In the genomic region with DNA sequence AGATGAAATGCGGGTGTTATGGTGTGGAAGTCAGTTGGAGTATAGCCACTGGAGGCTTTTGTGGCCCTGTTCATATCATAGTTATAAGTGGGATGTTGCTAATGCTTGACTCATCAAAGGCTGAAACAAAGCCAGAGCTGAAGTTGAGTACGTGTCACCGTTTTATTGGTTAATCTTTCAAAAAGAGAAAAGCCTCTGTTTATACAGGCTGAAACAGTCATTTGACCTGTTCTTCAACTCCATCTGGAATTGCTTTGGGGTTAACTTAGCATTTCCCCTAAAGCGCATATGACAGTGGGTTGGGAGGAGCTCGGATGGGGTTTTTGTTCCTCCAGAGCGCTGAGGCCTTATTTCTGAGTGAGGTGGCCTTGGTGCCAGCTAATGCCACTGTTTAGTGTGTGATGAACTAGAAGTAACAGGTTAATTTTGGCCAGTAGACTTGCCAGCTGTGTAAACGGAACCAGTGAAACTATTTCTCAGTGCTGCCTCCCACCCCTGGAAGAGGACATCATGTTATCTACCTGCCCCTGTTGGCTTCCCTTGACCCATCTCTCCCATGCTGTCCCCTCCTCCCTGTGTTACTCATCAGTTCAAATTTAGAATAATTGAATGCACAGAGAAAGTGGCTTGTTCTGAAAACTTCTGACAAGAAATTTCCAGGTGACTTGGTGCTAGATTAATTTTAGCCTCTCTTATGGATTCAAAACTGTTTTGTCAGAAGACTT, we compare ENCODE assay signal across 1 cellular context.
A peak's percentile ranks its signal among the peaks of the same experiment; 100 is the strongest.
TF ChIP-seq lines count a peak whose summit lies in the region.

No MANE protein-coding gene starts in this region.

TF ChIP-seq in SK-N-SH, 30 proteins besides CTCF, POLR2A, EP300 and RAD21 (continued from another document):
- TF ChIP-seq, protein P1, sequence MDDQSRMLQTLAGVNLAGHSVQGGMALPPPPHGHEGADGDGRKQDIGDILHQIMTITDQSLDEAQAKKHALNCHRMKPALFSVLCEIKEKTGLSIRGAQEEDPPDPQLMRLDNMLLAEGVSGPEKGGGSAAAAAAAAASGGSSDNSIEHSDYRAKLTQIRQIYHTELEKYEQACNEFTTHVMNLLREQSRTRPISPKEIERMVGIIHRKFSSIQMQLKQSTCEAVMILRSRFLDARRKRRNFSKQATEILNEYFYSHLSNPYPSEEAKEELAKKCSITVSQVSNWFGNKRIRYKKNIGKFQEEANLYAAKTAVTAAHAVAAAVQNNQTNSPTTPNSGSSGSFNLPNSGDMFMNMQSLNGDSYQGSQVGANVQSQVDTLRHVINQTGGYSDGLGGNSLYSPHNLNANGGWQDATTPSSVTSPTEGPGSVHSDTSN (IDR thresholded peaks at IDR 0.05): peak; percentile 73
- TF ChIP-seq YY1 (IDR thresholded peaks at IDR 0.05; ENCODE audit: low read depth) (0 out of 2 replicates have a peak, but pooled peaks have one; percentile 17), MXI1 (IDR thresholded peaks at IDR 0.05; ENCODE audit: low read depth, low read length) (no peak), MEF2A (IDR thresholded peaks at IDR 0.05; ENCODE audit: borderline replicate concordance, low read depth) (peak; percentile 89; the same call in 1 of the 2 replicates), TEAD4 (IDR thresholded peaks at IDR 0.05; ENCODE audit: borderline replicate concordance, insufficient read depth) (peak; percentile 32; the same call in 1 of the 2 replicates), POLR2AphosphoS5 (IDR thresholded peaks at IDR 0.05; ENCODE audit: low read depth, low read length) (peak; percentile 82; the same call in 1 of the 2 replicates), TCF12 (IDR thresholded peaks at IDR 0.05) (peak; percentile 94), GABPA (IDR thresholded peaks at IDR 0.05; ENCODE audit: low read depth) (no peak), RFX5 (IDR thresholded peaks at IDR 0.05; ENCODE audit: low read length) (no peak), FOSL2 (IDR thresholded peaks at IDR 0.05; ENCODE audit: borderline replicate concordance, low read depth) (peak; percentile 89), EZH2phosphoT487 (IDR thresholded peaks at IDR 0.05; ENCODE audit: borderline replicate concordance, low read depth) (no peak), NFIC (IDR thresholded peaks at IDR 0.05; ENCODE audit: borderline replicate concordance) (peak; percentile 74), RXRA (IDR thresholded peaks at IDR 0.05; ENCODE audit: borderline replicate concordance, low read depth) (peak; percentile 99), FOXJ3 (CRISPR knock-in tag; IDR thresholded peaks at IDR 0.05) (no peak), GATA2 (CRISPR knock-in tag; IDR thresholded peaks at IDR 0.05) (no peak), CHD2 (IDR thresholded peaks at IDR 0.05; ENCODE audit: low read length, partially characterized antibody) (no peak), TAF1 (IDR thresholded peaks at IDR 0.05; ENCODE audit: borderline replicate concordance, low read depth, low read length) (peak; percentile 47; the same call in 1 of the 2 replicates), SIN3A (IDR thresholded peaks at IDR 0.05; ENCODE audit: borderline replicate concordance, low read depth, low read length) (no peak), SMC3 (IDR thresholded peaks at IDR 0.05; ENCODE audit: low read depth, low read length) (no peak)
- TF ChIP-seq, protein P2, sequence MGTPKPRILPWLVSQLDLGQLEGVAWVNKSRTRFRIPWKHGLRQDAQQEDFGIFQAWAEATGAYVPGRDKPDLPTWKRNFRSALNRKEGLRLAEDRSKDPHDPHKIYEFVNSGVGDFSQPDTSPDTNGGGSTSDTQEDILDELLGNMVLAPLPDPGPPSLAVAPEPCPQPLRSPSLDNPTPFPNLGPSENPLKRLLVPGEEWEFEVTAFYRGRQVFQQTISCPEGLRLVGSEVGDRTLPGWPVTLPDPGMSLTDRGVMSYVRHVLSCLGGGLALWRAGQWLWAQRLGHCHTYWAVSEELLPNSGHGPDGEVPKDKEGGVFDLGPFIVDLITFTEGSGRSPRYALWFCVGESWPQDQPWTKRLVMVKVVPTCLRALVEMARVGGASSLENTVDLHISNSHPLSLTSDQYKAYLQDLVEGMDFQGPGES (IDR thresholded peaks at IDR 0.05; ENCODE audit: low read depth, low read length): no peak
- TF ChIP-seq, protein P3, sequence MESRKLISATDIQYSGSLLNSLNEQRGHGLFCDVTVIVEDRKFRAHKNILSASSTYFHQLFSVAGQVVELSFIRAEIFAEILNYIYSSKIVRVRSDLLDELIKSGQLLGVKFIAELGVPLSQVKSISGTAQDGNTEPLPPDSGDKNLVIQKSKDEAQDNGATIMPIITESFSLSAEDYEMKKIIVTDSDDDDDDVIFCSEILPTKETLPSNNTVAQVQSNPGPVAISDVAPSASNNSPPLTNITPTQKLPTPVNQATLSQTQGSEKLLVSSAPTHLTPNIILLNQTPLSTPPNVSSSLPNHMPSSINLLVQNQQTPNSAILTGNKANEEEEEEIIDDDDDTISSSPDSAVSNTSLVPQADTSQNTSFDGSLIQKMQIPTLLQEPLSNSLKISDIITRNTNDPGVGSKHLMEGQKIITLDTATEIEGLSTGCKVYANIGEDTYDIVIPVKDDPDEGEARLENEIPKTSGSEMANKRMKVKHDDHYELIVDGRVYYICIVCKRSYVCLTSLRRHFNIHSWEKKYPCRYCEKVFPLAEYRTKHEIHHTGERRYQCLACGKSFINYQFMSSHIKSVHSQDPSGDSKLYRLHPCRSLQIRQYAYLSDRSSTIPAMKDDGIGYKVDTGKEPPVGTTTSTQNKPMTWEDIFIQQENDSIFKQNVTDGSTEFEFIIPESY (IDR thresholded peaks at IDR 0.05; ENCODE audit: borderline replicate concordance, low read depth): 0 out of 2 replicates have a peak, but pooled peaks have one; percentile 36
- TF ChIP-seq, protein P4, sequence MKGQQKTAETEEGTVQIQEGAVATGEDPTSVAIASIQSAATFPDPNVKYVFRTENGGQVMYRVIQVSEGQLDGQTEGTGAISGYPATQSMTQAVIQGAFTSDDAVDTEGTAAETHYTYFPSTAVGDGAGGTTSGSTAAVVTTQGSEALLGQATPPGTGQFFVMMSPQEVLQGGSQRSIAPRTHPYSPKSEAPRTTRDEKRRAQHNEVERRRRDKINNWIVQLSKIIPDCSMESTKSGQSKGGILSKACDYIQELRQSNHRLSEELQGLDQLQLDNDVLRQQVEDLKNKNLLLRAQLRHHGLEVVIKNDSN (IDR thresholded peaks at IDR 0.05; ENCODE audit: borderline replicate concordance, low read depth): 0 out of 2 replicates have a peak, but pooled peaks have one; percentile 21
- TF ChIP-seq, protein P5, sequence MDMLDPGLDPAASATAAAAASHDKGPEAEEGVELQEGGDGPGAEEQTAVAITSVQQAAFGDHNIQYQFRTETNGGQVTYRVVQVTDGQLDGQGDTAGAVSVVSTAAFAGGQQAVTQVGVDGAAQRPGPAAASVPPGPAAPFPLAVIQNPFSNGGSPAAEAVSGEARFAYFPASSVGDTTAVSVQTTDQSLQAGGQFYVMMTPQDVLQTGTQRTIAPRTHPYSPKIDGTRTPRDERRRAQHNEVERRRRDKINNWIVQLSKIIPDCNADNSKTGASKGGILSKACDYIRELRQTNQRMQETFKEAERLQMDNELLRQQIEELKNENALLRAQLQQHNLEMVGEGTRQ (IDR thresholded peaks at IDR 0.05; ENCODE audit: borderline replicate concordance, low read depth, low read length): no peak
- TF ChIP-seq, protein P6, sequence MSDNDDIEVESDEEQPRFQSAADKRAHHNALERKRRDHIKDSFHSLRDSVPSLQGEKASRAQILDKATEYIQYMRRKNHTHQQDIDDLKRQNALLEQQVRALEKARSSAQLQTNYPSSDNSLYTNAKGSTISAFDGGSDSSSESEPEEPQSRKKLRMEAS (IDR thresholded peaks at IDR 0.05; ENCODE audit: low read depth): peak; percentile 48; the same call in 1 of the 2 replicates
